In genomic region chr12:67211029-67211428, GRCh38 we compare ENCODE assay signal across 27 cellular contexts.
"Had no signal": no experiment of that assay in that cellular context is flagged by ENCODE, and none has a peak within 500 bp of the region (broad histone marks: within the 10 kb centered on the region; RNA-seq: fewer than 3 reads in every experiment).

No MANE protein-coding gene starts in this region.

- H3K4me3 ChIP-seq: stomach, suprapubic skin, testis, thoracic aorta, thyroid gland, tibial artery, tibial nerve, transverse colon, upper lobe of left lung, upper lobe of right lung, uterus, vagina had no signal

- ATAC-seq: stimulated activated effector memory CD8-positive, alpha-beta T cell treated with anti-CD3 and anti-CD28 coated beads, Interleukin-12 subunit alpha, Interleukin-12 subunit beta, amount 100 ng/mL, for 72 hours; stimulated activated memory B cell treated with anti-CD40 and anti-IgM and Interleukin-4, amounts not matched to agents 10 μg/mL and 1 μg/mL and 100 μg/mL, for 72 hours; stimulated activated naive B cell treated with anti-CD40 and anti-IgM and Interleukin-4, amounts not matched to agents 10 μg/mL and 1 μg/mL and 100 μg/mL, for 72 hours; stimulated activated naive CD8-positive, alpha-beta T cell treated with anti-CD3 and anti-CD28 coated beads, Interleukin-15, amount 100 ng/mL, for 72 hours; stimulated activated naive CD8-positive, alpha-beta T cell treated with anti-CD3 and anti-CD28 coated beads, Interleukin-15, Interleukin-2, amounts not matched to agents 100 U/mL and 50 U/mL, for 24 hours; upper lobe of right lung had no signal

- H3K36me3 ChIP-seq: stomach, suprapubic skin, thoracic aorta, thyroid gland, tibial artery, tibial nerve, transverse colon, upper lobe of left lung, upper lobe of right lung, uterus, vagina had no signal

- H3K9me3 ChIP-seq: stomach, suprapubic skin, testis, thoracic aorta, thyroid gland, tibial artery, tibial nerve, transverse colon, upper lobe of left lung, upper lobe of right lung, uterus, vagina had no signal

- H3K27me3 ChIP-seq: stomach, suprapubic skin, testis, thyroid gland, tibial nerve, transverse colon, upper lobe of left lung, upper lobe of right lung, uterus, vagina had no signal

- FAIRE-seq: urothelium cell line had no signal

- H3K27ac ChIP-seq: stomach, suprapubic skin, testis, thoracic aorta, thyroid gland, tibial artery, tibial nerve, transverse colon, upper lobe of left lung, upper lobe of right lung, uterus, vagina had no signal

- DNase-seq: stimulated activated CD4-positive, alpha-beta T cell treated with anti-CD3 and anti-CD28 coated beads, Interleukin-2, amount 100 ng/mL, for 48 hours; stimulated activated CD4-positive, alpha-beta T cell treated with anti-CD3 and anti-CD28 coated beads, Interleukin-4, amount 100 ng/mL, for 1 hour; stimulated activated CD4-positive, alpha-beta T cell treated with anti-CD3 and anti-CD28 coated beads, Interleukin-4, amount 100 ng/mL, for 24 hours; stimulated activated CD4-positive, alpha-beta T cell treated with anti-CD3 and anti-CD28 coated beads, Interleukin-4, amount 100 ng/mL, for 4 hours; stimulated activated CD8-positive, alpha-beta memory T cell treated with anti-CD3 and anti-CD28 coated beads, Interleukin-4, amount 100 ng/mL, for 48 hours; stimulated activated naive B cell treated with anti-CD40 and anti-IgM and Interleukin-4, amounts not matched to agents 10 μg/mL and 1 μg/mL and 100 μg/mL, for 72 hours; stimulated activated naive CD4-positive, alpha-beta T cell; stimulated activated naive CD4-positive, alpha-beta T cell treated with Interleukin-2 at 50 U/mL for 16 hours; stimulated activated naive CD8-positive, alpha-beta T cell treated with anti-CD3 and anti-CD28 coated beads, Interleukin-15, amount 100 ng/mL, for 72 hours; stimulated activated naive CD8-positive, alpha-beta T cell treated with anti-CD3 and anti-CD28 coated beads, Interleukin-15, Interleukin-2, amounts not matched to agents 100 U/mL and 50 U/mL, for 24 hours; stomach; substantia nigra; testis; thyroid gland; tibial artery; transverse colon; trophoblast cell; upper lobe of left lung; upper lobe of right lung; uterus had no signal

- H3K4me1 ChIP-seq: stomach, suprapubic skin, testis, thyroid gland, tibial nerve, transverse colon, upper lobe of left lung, upper lobe of right lung, uterus, vagina had no signal
